ENCODE assay signal across 11 cellular contexts in genomic region chr12:124428792-124429281, GRCh38.
DNase-seq lines count a peak whose midpoint lies in the region; ATAC-seq and TF ChIP-seq lines count a peak whose summit lies in the region.
"Had no signal": no experiment of that assay in that cellular context is flagged by ENCODE, and none has a peak within 500 bp of the region (broad histone marks: within the 10 kb centered on the region; RNA-seq: fewer than 3 reads in every experiment).

No MANE protein-coding gene starts in this region.

- no peaks in the 10 kb centered on the region for H3K79me2 ChIP-seq in neural progenitor cell (ENCODE audit: low read depth)

- TF ChIP-seq POLR2A in esophagus squamous epithelium (IDR thresholded peaks at IDR 0.05): no peak

- peaks cover 8% of the 10 kb centered on the region for H3K27me3 Mint-ChIP-seq in neural progenitor cell (ENCODE audit: insufficient read depth, low read depth)
- H3K27me3 Mint-ChIP-seq: T-helper 17 cell had no signal

- no TSS peak for BruUV-seq in A673 (replicated peaks; lab: Mats Ljungman, UMichigan)

- H3K27ac ChIP-seq in heart right ventricle (peak overlapping the region in 8 of 10 donors; percentile 30 to 79 (median 65)), esophagus squamous epithelium (peak overlapping the region; percentile 40 to 79 (median 62)), neural progenitor cell (no peak overlapping the region), urinary bladder (ENCODE audit: low read depth) (peak overlapping the region; percentile 65), A673 (ENCODE audit: low read depth, low read length, poor library complexity, severe bottlenecking) (no peak overlapping the region)

- H3K27me3 ChIP-seq in heart right ventricle (no peaks in the 10 kb centered on the region), esophagus squamous epithelium (no peaks in the 10 kb centered on the region), neural progenitor cell (no peaks in the 10 kb centered on the region), A673 (replicated peaks; ENCODE audit: insufficient read depth, low read depth, low read length, poor library complexity) (no peaks in the 10 kb centered on the region)

- DNase-seq in heart right ventricle (no peak), left ventricle myocardium superior (no peak), esophagus squamous epithelium (lab: John Stamatoyannopoulos, UW) (no peak), neural progenitor cell (ENCODE audit: low spot score) (no peak), NCI-H526 treated with DMSO at 0.1 percent for 48 hours (lab: John Stamatoyannopoulos, UW) (no peak), A673 (ENCODE audit: low spot score) (no peak), 8988T (no peak)
- DNase-seq: activated CD8-positive, alpha-beta memory T cell treated with anti-CD3 and anti-CD28 coated beads for 24 hours; NCI-H1436 treated with DMSO at 0.1 percent for 48 hours; T-helper 17 cell had no signal

- H3K4me2 ChIP-seq in neural progenitor cell: no peak overlapping the region

- H4K20me1 ChIP-seq in neural progenitor cell (ENCODE audit: low read depth): peaks cover 23% of the 10 kb centered on the region

- H3F3A ChIP-seq in neural progenitor cell (ENCODE audit: low read depth): peaks cover 8% of the 10 kb centered on the region

- ATAC-seq in heart right ventricle (peak in 1 of 8 donors; percentile 1), left ventricle myocardium superior (no peak)
- ATAC-seq: T-helper 17 cell had no signal

- no peak overlapping the region for H2AFZ ChIP-seq in neural progenitor cell (replicated peaks)

- peaks cover 32 to 71% (median 56%) of the 10 kb centered on the region in 9 donors for H3K4me1 ChIP-seq in heart right ventricle
- H3K4me1 ChIP-seq in esophagus squamous epithelium: peaks cover 10 to 58% (median 20%) of the 10 kb centered on the region in 3 donors
- H3K4me1 ChIP-seq in neural progenitor cell: peaks cover 30% of the 10 kb centered on the region
- no peaks in the 10 kb centered on the region for H3K4me1 ChIP-seq in urinary bladder (ENCODE audit: insufficient read depth)
- H3K4me1 ChIP-seq in A673 (ENCODE audit: insufficient read depth, low read length, poor library complexity, severe bottlenecking): peaks cover 15% of the 10 kb centered on the region

- no peak overlapping the region for H3K9ac ChIP-seq in neural progenitor cell

- H3K36me3 ChIP-seq in heart right ventricle: peaks cover 0 to 76% (median 32%) of the 10 kb centered on the region in 9 donors
- H3K36me3 ChIP-seq in esophagus squamous epithelium: peaks cover 16 to 91% (median 22%) of the 10 kb centered on the region in 3 donors
- H3K36me3 ChIP-seq in neural progenitor cell: no peaks in the 10 kb centered on the region
- H3K36me3 ChIP-seq in urinary bladder (ENCODE audit: insufficient read depth): no peaks in the 10 kb centered on the region
- peaks cover 65% of the 10 kb centered on the region for H3K36me3 ChIP-seq in A673 (ENCODE audit: insufficient read depth, low read length, poor library complexity, severe bottlenecking)

- intact Hi-C loops in heart right ventricle (cut with DNase I) (loop anchor here in 2 of 10 donors (5.0 to 10.0 kb wide), 2 partner anchors 136 to 752 kb away; partner anchors contain the start of gene NCOR2 (in 1 of the 2)), left ventricle myocardium superior (cut with micrococcal nuclease) (no loop called here), esophagus squamous epithelium (cut with DNase I) (no loop called here), A673 (cut with micrococcal nuclease; ENCODE audit: unreplicated experiment) (no loop called here)

- TF ChIP-seq CTCF in heart right ventricle (IDR thresholded peaks at IDR 0.05) (no peak), esophagus squamous epithelium (IDR thresholded peaks at IDR 0.05) (no peak), neural progenitor cell (IDR thresholded peaks at IDR 0.05) (no peak), A673 (conservative IDR thresholded peaks at IDR 0.05; ENCODE audit: low read depth, low read length) (no peak)

- no peaks in the 10 kb centered on the region for H3K9me3 ChIP-seq in heart right ventricle
- H3K9me3 ChIP-seq in esophagus squamous epithelium: no peaks in the 10 kb centered on the region
- no peaks in the 10 kb centered on the region for H3K9me3 ChIP-seq in neural progenitor cell (ENCODE audit: low read depth)
- H3K9me3 ChIP-seq in A673 (ENCODE audit: low read depth, low read length, poor library complexity, severe bottlenecking): no peaks in the 10 kb centered on the region

- H3K4me1 Mint-ChIP-seq in neural progenitor cell: peaks cover 47% of the 10 kb centered on the region

- no peak overlapping the region for H3K4me3 Mint-ChIP-seq in neural progenitor cell
- H3K4me3 Mint-ChIP-seq: T-helper 17 cell had no signal

- H3K9me3 Mint-ChIP-seq in neural progenitor cell: no peaks in the 10 kb centered on the region

- H3K4me3 ChIP-seq in heart right ventricle: no peak overlapping the region
- no peak overlapping the region for H3K4me3 ChIP-seq in esophagus squamous epithelium
- no peak overlapping the region for H3K4me3 ChIP-seq in neural progenitor cell
- H3K4me3 ChIP-seq in urinary bladder (ENCODE audit: low read depth, low read length): no peak overlapping the region
- no peak overlapping the region for H3K4me3 ChIP-seq in A673 (ENCODE audit: low read depth, low read length, poor library complexity, severe bottlenecking)

- WGBS in heart right ventricle, 2 donors: 47 to 51% methylated on average over 13 of the region's 13 CpGs
- 62% methylated on average over 6 of the region's 13 CpGs; no CpG with 5 or more reads in 1 of the 2 donors for WGBS in esophagus squamous epithelium, 2 donors
- WGBS in urinary bladder: 47% methylated on average over 13 of the region's 13 CpGs

- H3K36me3 Mint-ChIP-seq in neural progenitor cell: peaks cover 13% of the 10 kb centered on the region

- H3K27ac Mint-ChIP-seq in neural progenitor cell: peak overlapping the region; percentile 87
- H3K27ac Mint-ChIP-seq: T-helper 17 cell had no signal

- POLR2A ChIA-PET in A673 (lab: Charles Lee; ENCODE audit: low non-redundant PET): no interaction called here

- CTCF ChIA-PET in A673 (lab: Charles Lee): no interaction called here

Comparison
In these comparisons a context has a peak if more than half of its experiments do, and no peak if none do; other contexts are left out.
1. H3K27ac ChIP-seq: peak in heart right ventricle (8 of 10), esophagus squamous epithelium (4 of 4) and urinary bladder (single experiment); none in neural progenitor cell (single experiment) and A673 (single experiment).